Comparison of ENCODE assay signal across 1 cellular context in genomic region chr18:2906522-2907458, GRCh38.
A peak's percentile ranks its signal among the peaks of the same experiment; 100 is the strongest.
TF ChIP-seq lines count a peak whose summit lies in the region.

No MANE protein-coding gene starts in this region.

TF ChIP-seq in HepG2, 621 proteins besides CTCF, POLR2A, EP300 and RAD21 (continued from another document and continues in another):
- TF ChIP-seq FUBP1 (CRISPR knock-in tag; IDR thresholded peaks at IDR 0.05; ENCODE audit: borderline replicate concordance) = no peak
- no peak for TF ChIP-seq KDM1A (CRISPR knock-in tag; IDR thresholded peaks at IDR 0.05)
- no peak for TF ChIP-seq CAMTA2 (CRISPR knock-in tag; IDR thresholded peaks at IDR 0.05; ENCODE audit: borderline replicate concordance)
- TF ChIP-seq NFATC3 (CRISPR knock-in tag; IDR thresholded peaks at IDR 0.05) = no peak
- peak; percentile 28; the same call in 1 of the 2 replicates for TF ChIP-seq TMF1 (CRISPR knock-in tag; IDR thresholded peaks at IDR 0.05; ENCODE audit: low read depth)
- no peak for TF ChIP-seq PHF21A (CRISPR knock-in tag; IDR thresholded peaks at IDR 0.05)
- TF ChIP-seq KLF16 (CRISPR knock-in tag; IDR thresholded peaks at IDR 0.05) = no peak
- TF ChIP-seq ZNF484 (CRISPR knock-in tag; IDR thresholded peaks at IDR 0.05; ENCODE audit: borderline replicate concordance, low read depth) = no peak
- no peak for TF ChIP-seq ZNF589 (CRISPR knock-in tag; conservative IDR thresholded peaks at IDR 0.05)
- TF ChIP-seq MAFG (CRISPR knock-in tag; IDR thresholded peaks at IDR 0.05) = no peak
- TF ChIP-seq MIXL1 (CRISPR knock-in tag; IDR thresholded peaks at IDR 0.05) = no peak
- no peak for TF ChIP-seq NR2F1 (CRISPR knock-in tag; IDR thresholded peaks at IDR 0.05)
- no peak for TF ChIP-seq ZNF577 (CRISPR knock-in tag; IDR thresholded peaks at IDR 0.05; ENCODE audit: borderline replicate concordance, low read depth)
- TF ChIP-seq IRX3 (CRISPR knock-in tag; IDR thresholded peaks at IDR 0.05; ENCODE audit: borderline replicate concordance, low read depth) = no peak; the same call in 1 of the 2 replicates
- no peak for TF ChIP-seq MBNL3 (CRISPR knock-in tag; conservative IDR thresholded peaks at IDR 0.05)
- TF ChIP-seq ZNF121 (CRISPR knock-in tag; IDR thresholded peaks at IDR 0.05) = no peak
- no peak for TF ChIP-seq GATA4 (IDR thresholded peaks at IDR 0.05; ENCODE audit: borderline replicate concordance, low read depth)
- TF ChIP-seq PHB2 (IDR thresholded peaks at IDR 0.05; ENCODE audit: partially characterized antibody) = no peak
- no peak for TF ChIP-seq ZNF749 (CRISPR knock-in tag; IDR thresholded peaks at IDR 0.05; ENCODE audit: borderline replicate concordance)
- no peak for TF ChIP-seq HOXA7 (CRISPR knock-in tag; IDR thresholded peaks at IDR 0.05)
- TF ChIP-seq ZBTB39 (CRISPR knock-in tag; IDR thresholded peaks at IDR 0.05) = no peak
- TF ChIP-seq ZFP36L2 (CRISPR knock-in tag; IDR thresholded peaks at IDR 0.05) = no peak
- TF ChIP-seq FOXK2 (IDR thresholded peaks at IDR 0.05) = no peak
- no peak for TF ChIP-seq CBX5 (CRISPR knock-in tag; IDR thresholded peaks at IDR 0.05; ENCODE audit: borderline replicate concordance)
- TF ChIP-seq ZNF878 (CRISPR knock-in tag; IDR thresholded peaks at IDR 0.05) = no peak
- no peak for TF ChIP-seq PBX2 (CRISPR knock-in tag; IDR thresholded peaks at IDR 0.05)
- TF ChIP-seq HOMEZ (CRISPR knock-in tag; IDR thresholded peaks at IDR 0.05; ENCODE audit: low read depth) = no peak
- no peak for TF ChIP-seq ZNF280B (CRISPR knock-in tag; IDR thresholded peaks at IDR 0.05; ENCODE audit: borderline replicate concordance)
- 0 out of 2 replicates have a peak, but pooled peaks have one; percentile 3 for TF ChIP-seq ZNF501 (CRISPR knock-in tag; IDR thresholded peaks at IDR 0.05)
- TF ChIP-seq ZNF552 (CRISPR knock-in tag; IDR thresholded peaks at IDR 0.05; ENCODE audit: borderline replicate concordance) = no peak
- 0 out of 2 replicates have a peak, but pooled peaks have one; percentile 48 for TF ChIP-seq ZFAT (CRISPR knock-in tag; conservative IDR thresholded peaks at IDR 0.05)
- TF ChIP-seq ZNF235 (CRISPR knock-in tag; IDR thresholded peaks at IDR 0.05; ENCODE audit: borderline replicate concordance) = no peak
- TF ChIP-seq HMGA1 (CRISPR knock-in tag; conservative IDR thresholded peaks at IDR 0.05) = no peak
- TF ChIP-seq TBL1XR1 (IDR thresholded peaks at IDR 0.05; ENCODE audit: borderline replicate concordance, low read length, partially characterized antibody) = no peak
- TF ChIP-seq ZFYVE20 (CRISPR knock-in tag; IDR thresholded peaks at IDR 0.05; ENCODE audit: borderline replicate concordance, low read depth) = no peak
- no peak for TF ChIP-seq PRDM4 (CRISPR knock-in tag; IDR thresholded peaks at IDR 0.05; ENCODE audit: borderline replicate concordance)
- no peak for TF ChIP-seq PREB (CRISPR knock-in tag; IDR thresholded peaks at IDR 0.05)
- TF ChIP-seq CBFB (CRISPR knock-in tag; IDR thresholded peaks at IDR 0.05) = no peak
- no peak for TF ChIP-seq ZNF670 (CRISPR knock-in tag; IDR thresholded peaks at IDR 0.05; ENCODE audit: borderline replicate concordance)
- peak; percentile 63 for TF ChIP-seq KDM2A (CRISPR knock-in tag; IDR thresholded peaks at IDR 0.05; ENCODE audit: borderline replicate concordance, low read depth)
- TF ChIP-seq RBFOX2 (IDR thresholded peaks at IDR 0.05; ENCODE audit: low read depth, low read length) = peak; percentile 69
- no peak for TF ChIP-seq HIVEP1 (CRISPR knock-in tag; IDR thresholded peaks at IDR 0.05)
- TF ChIP-seq ZNF382 (CRISPR knock-in tag; IDR thresholded peaks at IDR 0.05; ENCODE audit: borderline replicate concordance) = no peak
- peak; percentile 53 for TF ChIP-seq DBP (CRISPR knock-in tag; IDR thresholded peaks at IDR 0.05; ENCODE audit: not compliant biosample characterization)
- TF ChIP-seq ZNF703 (CRISPR knock-in tag; IDR thresholded peaks at IDR 0.05; ENCODE audit: borderline replicate concordance) = no peak
- TF ChIP-seq TARDBP (CRISPR knock-in tag; IDR thresholded peaks at IDR 0.05) = no peak
- no peak for TF ChIP-seq NFYB (CRISPR knock-in tag; IDR thresholded peaks at IDR 0.05)
- TF ChIP-seq ATF7-NPFF (CRISPR knock-in tag; IDR thresholded peaks at IDR 0.05; ENCODE audit: low read depth) = peak; percentile 33; the same call in 1 of the 2 replicates
- TF ChIP-seq ZNF740 (CRISPR knock-in tag; IDR thresholded peaks at IDR 0.05) = no peak
- TF ChIP-seq SRSF4 (IDR thresholded peaks at IDR 0.05; ENCODE audit: low read depth, low read length, poor library complexity, severe bottlenecking) = no peak
- TF ChIP-seq BRF2 (CRISPR knock-in tag; IDR thresholded peaks at IDR 0.05) = no peak
- TF ChIP-seq SALL1 (CRISPR knock-in tag; IDR thresholded peaks at IDR 0.05) = peak; percentile 33; the same call in 1 of the 2 replicates
- TF ChIP-seq ZNF563 (CRISPR knock-in tag; IDR thresholded peaks at IDR 0.05) = no peak
- no peak for TF ChIP-seq ELF1 (CRISPR knock-in tag; IDR thresholded peaks at IDR 0.05)
- no peak for TF ChIP-seq ZSCAN30 (CRISPR knock-in tag; IDR thresholded peaks at IDR 0.05)
- no peak for TF ChIP-seq MATR3 (CRISPR knock-in tag; IDR thresholded peaks at IDR 0.05)
- TF ChIP-seq ZC3H13 (CRISPR knock-in tag; IDR thresholded peaks at IDR 0.05) = peak; percentile 43; the same call in 1 of the 2 replicates
- TF ChIP-seq ZNF790 (CRISPR knock-in tag; IDR thresholded peaks at IDR 0.05; ENCODE audit: borderline replicate concordance) = no peak
- TF ChIP-seq MYPOP (CRISPR knock-in tag; IDR thresholded peaks at IDR 0.05) = no peak
- no peak for TF ChIP-seq KLF9 (CRISPR knock-in tag; IDR thresholded peaks at IDR 0.05; ENCODE audit: low read depth)
- TF ChIP-seq ZNF335 (CRISPR knock-in tag; IDR thresholded peaks at IDR 0.05) = no peak
